In genomic region chr6:26388441-26388840, GRCh38 we compare ENCODE assay signal across 2 cellular contexts.
TF ChIP-seq lines count a peak whose summit lies in the region.

No MANE protein-coding gene starts in this region.

TF ChIP-seq in HepG2, 621 proteins besides CTCF, POLR2A, EP300 and RAD21:
- TF ChIP-seq HNF4A (CRISPR knock-in tag; IDR thresholded peaks at IDR 0.05), result 0 out of 2 replicates have a peak, but pooled peaks have one; percentile 0
- 0 out of 2 replicates have a peak, but pooled peaks have one; percentile 2 for TF ChIP-seq ZNF687 (CRISPR knock-in tag; IDR thresholded peaks at IDR 0.05)
- no peak for TF ChIP-seq ZFP1 (CRISPR knock-in tag; IDR thresholded peaks at IDR 0.05)
TF ChIP-seq in HepG2: peak in this region for 2.

TF ChIP-seq in HEK293T, 16 proteins besides CTCF, POLR2A, EP300 and RAD21:
- no peak for TF ChIP-seq NFRKB (IDR thresholded peaks at IDR 0.05)
- no peak for TF ChIP-seq SUZ12 (IDR thresholded peaks at IDR 0.05)
- TF ChIP-seq ARNT (IDR thresholded peaks at IDR 0.05), result no peak
- no peak for TF ChIP-seq SP1 (IDR thresholded peaks at IDR 0.05)
- no peak for TF ChIP-seq PKNOX1 (IDR thresholded peaks at IDR 0.05)
- TF ChIP-seq ELF4 (IDR thresholded peaks at IDR 0.05), result no peak
- no peak for TF ChIP-seq L3MBTL2 (conservative IDR thresholded peaks at IDR 0.05)
- no peak for TF ChIP-seq FOXA1 (IDR thresholded peaks at IDR 0.05)
